In genomic region chr17:2390199-2390880, GRCh38 we compare ENCODE assay signal across 11 cellular contexts. TPM values are rescaled to one million over a fixed set of nuclear protein-coding genes. Genes with fewer than 3 reads are reported as not detected.
A peak's percentile ranks its signal among the peaks of the same experiment; 100 is the strongest.
DNase-seq lines count a peak whose midpoint lies in the region; TF ChIP-seq lines count a peak whose summit lies in the region.
"Had no signal": no experiment of that assay in that cellular context is flagged by ENCODE, and none has a peak within 500 bp of the region (broad histone marks: within the 10 kb centered on the region; RNA-seq: fewer than 3 reads in every experiment).

No MANE protein-coding gene starts in this region.

- no peak for DNase-seq in effector memory CD4-positive, alpha-beta T cell
- DNase-seq in osteoblast (ENCODE audit: insufficient read length, low spot score, missing footprints) (peak; percentile 92), NCI-H510A (lab: John Stamatoyannopoulos, UW) (no peak), T1000 (lab: John Stamatoyannopoulos, UW) (no peak), GM20000 (ENCODE audit: low spot score) (no peak), NCI-H2081 treated with DMSO at 0.1 percent for 48 hours (lab: John Stamatoyannopoulos, UW) (no peak)
- DNase-seq: NCI-H69, SW 1271 had no signal

- peak overlapping the region; percentile 53 for H3K9ac ChIP-seq in BLaER1

- CTCF ChIA-PET in HEK293 (lab: Yijun Ruan, JAX): interaction anchor here (1.2 to 4.6 kb wide), 3 partner anchors 8 to 26 kb away, joined by 6 to 48 read pairs (median 24); no protein-coding TSS in a partner anchor

- no peaks in the 10 kb centered on the region for H3K9me3 ChIP-seq in BLaER1
- H3K9me3 ChIP-seq in HEK293 (ENCODE audit: control insufficient read depth, insufficient read depth, low read depth, low read length): no peaks in the 10 kb centered on the region
- H3K9me3 ChIP-seq in effector memory CD4-positive, alpha-beta T cell (ENCODE audit: control insufficient read depth, low read length): no peaks in the 10 kb centered on the region
- no peaks in the 10 kb centered on the region for H3K9me3 ChIP-seq in osteoblast (ENCODE audit: low read depth, low read length)
- H3K9me3 ChIP-seq: prostate gland had no signal

- POLR2A ChIA-PET in HEK293 (lab: Yijun Ruan, JAX): no interaction called here

- H3K36me3 ChIP-seq in BLaER1: peaks cover 51% of the 10 kb centered on the region
- peaks cover 0 to 10% of the 10 kb centered on the region in 2 experiments; a peak in 2 of 3 replicates for H3K36me3 ChIP-seq in HEK293 (ENCODE audit: control insufficient read depth in 2 of 2, insufficient read depth in 1 of 2, low read length in 2 of 2)
- peaks cover 14% of the 10 kb centered on the region for H3K36me3 ChIP-seq in effector memory CD4-positive, alpha-beta T cell (ENCODE audit: control insufficient read depth, insufficient read depth, low read length)
- peaks cover 25% of the 10 kb centered on the region for H3K36me3 ChIP-seq in osteoblast (ENCODE audit: insufficient read depth, low read length)

- no peak overlapping the region for H2AFZ ChIP-seq in osteoblast (ENCODE audit: low read length)

- peaks cover 45% of the 10 kb centered on the region for H3K4me1 ChIP-seq in BLaER1
- peaks cover 16% of the 10 kb centered on the region for H3K4me1 ChIP-seq in HEK293 (ENCODE audit: control insufficient read depth, insufficient read depth, low read length)
- peaks cover 24% of the 10 kb centered on the region for H3K4me1 ChIP-seq in effector memory CD4-positive, alpha-beta T cell (ENCODE audit: control insufficient read depth, insufficient read depth, low read length, poor library complexity, severe bottlenecking)
- peaks cover 20% of the 10 kb centered on the region for H3K4me1 ChIP-seq in osteoblast (ENCODE audit: insufficient read depth, low read length)

- H4K20me1 ChIP-seq in BLaER1 (peaks cover 77% of the 10 kb centered on the region), osteoblast (ENCODE audit: insufficient read depth, low read length) (peaks cover 23% of the 10 kb centered on the region)

- no peak for TF ChIP-seq CTCF in HEK293 (tag by site-specific recombination; IDR thresholded peaks at IDR 0.05)
- no peak for TF ChIP-seq CTCF in osteoblast (IDR thresholded peaks at IDR 0.05; ENCODE audit: extremely low read depth, low read depth, low read length)
- no peak for TF ChIP-seq CTCF in GM20000 (IDR thresholded peaks at IDR 0.05; ENCODE audit: extremely low read depth, missing control alignments)

- H3K4me2 ChIP-seq in BLaER1: 0 out of 2 replicates have a peak overlapping the region, but pooled peaks have one; percentile 5
- no peak overlapping the region for H3K4me2 ChIP-seq in osteoblast (ENCODE audit: insufficient read depth, low read length)

- no peak overlapping the region for H3K27ac ChIP-seq in BLaER1
- no peak overlapping the region for H3K27ac ChIP-seq in HEK293 (ENCODE audit: extremely low read depth, low read depth, low read length)
- H3K27ac ChIP-seq in effector memory CD4-positive, alpha-beta T cell (ENCODE audit: insufficient read depth, low read length, poor library complexity, severe bottlenecking): peak overlapping the region; percentile 10
- peak overlapping the region; percentile 56 for H3K27ac ChIP-seq in osteoblast (ENCODE audit: low read depth, low read length)
- H3K27ac ChIP-seq: prostate gland had no signal

- H3K4me3 ChIP-seq in BLaER1 (no peak overlapping the region), HEK293 (ENCODE audit: low read depth, low read length) (no peak overlapping the region), osteoblast (ENCODE audit: insufficient read depth, low read length) (no peak overlapping the region)
- H3K4me3 ChIP-seq in effector memory CD4-positive, alpha-beta T cell (ENCODE audit: insufficient read depth, low read depth, low read length, poor library complexity, severe bottlenecking): no peak overlapping the region
- H3K4me3 ChIP-seq: prostate gland had no signal

- peaks cover 59% of the 10 kb centered on the region for H3K79me2 ChIP-seq in osteoblast (ENCODE audit: insufficient read depth, low read length)

- H3K27me3 ChIP-seq in BLaER1 (no peaks in the 10 kb centered on the region), osteoblast (ENCODE audit: insufficient read depth, low read length) (no peaks in the 10 kb centered on the region)
- H3K27me3 ChIP-seq in effector memory CD4-positive, alpha-beta T cell (replicated peaks; ENCODE audit: control insufficient read depth, insufficient read depth, low read length, poor library complexity, severe bottlenecking): no peaks in the 10 kb centered on the region

TF ChIP-seq in HEK293, 187 proteins besides CTCF, POLR2A, EP300 and RAD21:
- no peak for TF ChIP-seq ZNF366 (tag by site-specific recombination; conservative IDR thresholded peaks at IDR 0.05)
- TF ChIP-seq ZNF600 (tag by site-specific recombination; IDR thresholded peaks at IDR 0.05): 0 out of 2 replicates have a peak, but pooled peaks have one; percentile 18
- 0 out of 2 replicates have a peak, but pooled peaks have one; percentile 20 for TF ChIP-seq KLF1 (tag by site-specific recombination; IDR thresholded peaks at IDR 0.05)
- TF ChIP-seq EGR2 (tag by site-specific recombination; IDR thresholded peaks at IDR 0.05; ENCODE audit: low read depth): peak; percentile 62; the same call in 1 of the 2 replicates
- TF ChIP-seq SALL2 (tag by site-specific recombination; IDR thresholded peaks at IDR 0.05; ENCODE audit: borderline replicate concordance): no peak
- no peak for TF ChIP-seq ZNF350 (tag by site-specific recombination; IDR thresholded peaks at IDR 0.05)
- TF ChIP-seq ZFHX2 (tag by site-specific recombination; conservative IDR thresholded peaks at IDR 0.05): peak; percentile 74

RNA-seq across cellular contexts. Expression of gene MNT, which starts 10.5 kb away (rescaled TPM):
- total RNA-seq in osteoblast: 12.3 and 14.1 TPM in 2 replicates

RNA-seq across cellular contexts. Expression of gene SGSM2, which starts 53.0 kb away (rescaled TPM):
- 35.4 and 37.3 TPM in 2 replicates for total RNA-seq in osteoblast

RNA-seq across cellular contexts. Expression of gene TSR1, which starts 54.1 kb away (rescaled TPM):
- total RNA-seq in osteoblast: 37.7 and 42.0 TPM in 2 replicates

Comparison
In these comparisons a context has a peak if more than half of its experiments do, and no peak if none do; other contexts are left out.
1. H3K27ac ChIP-seq: peak in effector memory CD4-positive, alpha-beta T cell (single experiment) and osteoblast (single experiment); none in BLaER1 (single experiment) and HEK293 (single experiment).